In the genomic region with DNA sequence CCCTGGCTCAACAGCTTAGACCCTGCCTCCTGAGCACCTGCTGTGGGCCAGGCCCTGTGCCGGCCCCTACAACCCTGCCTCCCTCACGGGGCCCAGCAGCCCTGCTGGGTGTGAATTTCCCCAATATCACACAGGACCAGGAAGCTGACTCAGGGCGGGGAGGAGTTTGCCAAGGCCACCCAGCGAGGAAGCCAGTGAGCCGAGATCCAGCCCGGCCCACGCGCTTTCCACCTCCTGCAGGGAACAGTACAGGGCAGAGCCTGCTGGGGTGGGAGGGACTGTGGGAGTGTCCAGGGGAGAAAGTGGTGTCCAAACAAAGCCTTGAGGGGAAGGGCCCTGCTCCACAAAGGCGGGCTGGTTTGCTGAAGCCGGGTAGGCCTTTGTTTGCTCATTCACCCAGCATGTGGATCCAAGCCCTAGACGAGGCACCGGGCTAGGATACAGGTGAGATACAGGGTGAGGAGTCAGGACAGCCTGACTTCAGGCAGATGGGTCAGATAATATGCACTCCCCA, we compare ENCODE assay signal across 8 cellular contexts. TPM values are rescaled to one million over a fixed set of nuclear protein-coding genes. Genes with fewer than 3 reads are reported as not detected.
DNase-seq lines count a peak whose midpoint lies in the region; ATAC-seq and TF ChIP-seq lines count a peak whose summit lies in the region.

No MANE protein-coding gene starts in this region.

- CTCF ChIA-PET in GM10248 (lab: Yijun Ruan, JAX) = no interaction called here

- intact Hi-C loops in dorsolateral prefrontal cortex (cut with DNase I) (no loop called here), lower lobe of right lung (cut with DNase I) (no loop called here)

- no peak overlapping the region for H3K4me3 ChIP-seq in GM12865 (ENCODE audit: low read depth, low read length)
- no peak overlapping the region for H3K4me3 ChIP-seq in dorsolateral prefrontal cortex
- H3K4me3 ChIP-seq in lower lobe of right lung = no peak overlapping the region
- no peak overlapping the region for H3K4me3 ChIP-seq in thymus (ENCODE audit: low read length)

- no peaks in the 10 kb centered on the region for H3K36me3 ChIP-seq in lower lobe of right lung
- no peaks in the 10 kb centered on the region for H3K36me3 ChIP-seq in thymus (ENCODE audit: control insufficient read depth, insufficient read depth)

- POLR2A ChIA-PET in GM10248 (lab: Yijun Ruan, JAX) = no interaction called here

- TF ChIP-seq CTCF in GM12865 (IDR thresholded peaks at IDR 0.05; ENCODE audit: insufficient read depth, low read depth, low read length, missing control alignments) = no peak
- no peak for TF ChIP-seq CTCF in dorsolateral prefrontal cortex (IDR thresholded peaks at IDR 0.05 in 54 of 56, conservative IDR thresholded peaks at IDR 0.05 in 2 of 56; ENCODE audit: low read depth in 1 of 56, partially characterized antibody in 56 of 56)
- no peak for TF ChIP-seq CTCF in lower lobe of right lung (IDR thresholded peaks at IDR 0.05)
- no peak for TF ChIP-seq CTCF in GM10248 (IDR thresholded peaks at IDR 0.05; ENCODE audit: control extremely low read depth, extremely low read depth, low read depth, missing control alignments)

- DNase-seq in GM12865 (ENCODE audit: low read depth) (peak; percentile 29), NOMO-1 treated with DMSO at 0.1 percent for 48 hours (lab: John Stamatoyannopoulos, UW; ENCODE audit: unreplicated experiment) (peak; percentile 86), dorsolateral prefrontal cortex (peak in 9 of 10 donors; percentile 38 to 79 (median 66)), lower lobe of right lung (peak; percentile 95), GM10248 (ENCODE audit: extremely low spot score) (no peak), NCI-H82 treated with DMSO at 0.1 percent for 48 hours (lab: John Stamatoyannopoulos, UW; ENCODE audit: unreplicated experiment) (no peak)
- no peak for DNase-seq in stimulated activated CD4-positive, alpha-beta T cell treated with anti-CD3 and anti-CD28 coated beads, Interleukin-1b, Interleukin-23, amount 100 ng/mL, for 48 hours

- no peaks in the 10 kb centered on the region for H3K27me3 ChIP-seq in dorsolateral prefrontal cortex
- H3K27me3 ChIP-seq in lower lobe of right lung (ENCODE audit: low read depth) = no peaks in the 10 kb centered on the region
- H3K27me3 ChIP-seq in thymus (ENCODE audit: control insufficient read depth, insufficient read depth) = no peaks in the 10 kb centered on the region

- peak overlapping the region in 44 of 59 donors; percentile 0 to 85 (median 56) for H3K27ac ChIP-seq in dorsolateral prefrontal cortex
- peak overlapping the region; percentile 82 for H3K27ac ChIP-seq in lower lobe of right lung
- H3K27ac ChIP-seq in thymus (ENCODE audit: low read depth) = peak overlapping the region; percentile 37

- peak; percentile 92 to 93 for ATAC-seq in lower lobe of right lung

- H3K9me3 ChIP-seq in lower lobe of right lung (no peaks in the 10 kb centered on the region), thymus (ENCODE audit: control insufficient read depth) (no peaks in the 10 kb centered on the region)

- WGBS in thymus = 78% methylated on average over 12 of the region's 12 CpGs

- H3K4me1 ChIP-seq in lower lobe of right lung = peaks cover 52% of the 10 kb centered on the region
- peaks cover 7% of the 10 kb centered on the region for H3K4me1 ChIP-seq in thymus (ENCODE audit: control insufficient read depth, insufficient read depth, low read length)

RNA-seq across cellular contexts. Expression of a gene that starts 26.8 kb away (rescaled TPM):
- 100 to 1,000 TPM; 562 to 963 (median 699) TPM for total RNA-seq in dorsolateral prefrontal cortex
- 1,467 TPM for total RNA-seq in lower lobe of right lung
- polyA plus RNA-seq in thymus = 2,946 TPM

RNA-seq across cellular contexts. Expression of a gene that starts 47.8 kb away (rescaled TPM):
- total RNA-seq in dorsolateral prefrontal cortex (10 to 100 TPM in 111 of 120 experiments, 1 to 10 TPM in 9; 5.1 to 28.8 (median 16.2) TPM), lower lobe of right lung (30.5 TPM)
- 4.3 TPM for polyA plus RNA-seq in thymus

RNA-seq across cellular contexts. Expression of a gene that starts 57.2 kb away (rescaled TPM):
- 100 to 1,000 TPM; 108 to 421 (median 288) TPM for total RNA-seq in dorsolateral prefrontal cortex
- 13.4 TPM for total RNA-seq in lower lobe of right lung
- polyA plus RNA-seq in thymus = 6.1 TPM

Comparison
In these comparisons a context has a peak if more than half of its experiments do, and no peak if none do; other contexts are left out.
1. DNase-seq: peak in GM12865 (single experiment), NOMO-1 treated with DMSO at 0.1 percent for 48 hours (single experiment), dorsolateral prefrontal cortex (9 of 10) and lower lobe of right lung (single experiment); none in GM10248 (single experiment), stimulated activated CD4-positive, alpha-beta T cell treated with anti-CD3 and anti-CD28 coated beads, Interleukin-1b, Interleukin-23, amount 100 ng/mL, for 48 hours (single experiment) and NCI-H82 treated with DMSO at 0.1 percent for 48 hours (single experiment).
2. Peak in every context shown above with its lines, with median percentiles within 50 percentile points of each other: H3K27ac ChIP-seq.